Comparison of ENCODE assay signal across 13 cellular contexts in the genomic region with DNA sequence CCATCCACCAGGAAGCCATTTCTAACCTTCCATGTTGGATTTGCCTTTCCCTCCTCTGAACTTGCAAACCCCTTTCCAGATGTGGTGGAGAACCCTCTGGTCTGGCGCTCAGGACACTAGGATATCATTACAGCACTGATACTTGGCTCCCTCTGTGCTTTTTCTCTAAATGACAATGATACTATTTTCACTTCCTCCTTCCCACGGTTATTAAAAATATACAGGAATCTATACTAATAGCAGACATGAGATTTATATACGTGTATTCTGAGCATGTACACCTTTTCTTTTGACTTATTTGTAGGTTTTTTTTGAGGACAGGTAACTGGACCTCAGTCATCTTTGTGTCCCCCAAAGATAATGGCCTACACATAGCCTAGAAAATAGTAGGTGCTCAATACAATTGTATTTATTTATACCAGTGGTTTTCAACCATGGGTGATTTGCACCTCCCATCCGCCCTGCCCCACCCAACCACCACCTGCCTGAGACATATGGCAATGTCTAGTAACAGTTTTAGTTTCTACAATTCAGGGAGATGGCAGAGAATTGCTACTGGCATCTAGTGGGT.
DNase-seq lines count a peak whose midpoint lies in the region; ATAC-seq and TF ChIP-seq lines count a peak whose summit lies in the region.
"Had no signal": no experiment of that assay in that cellular context is flagged by ENCODE, and none has a peak within 500 bp of the region (broad histone marks: within the 10 kb centered on the region; RNA-seq: fewer than 3 reads in every experiment).

No MANE protein-coding gene starts in this region.

- peaks cover 3% of the 10 kb centered on the region for H3K79me1 ChIP-seq in trophoblast cell (ENCODE audit: low read length)

- no peaks in the 10 kb centered on the region for H3K27me3 ChIP-seq in trophoblast cell (ENCODE audit: insufficient read depth, low read length)
- no peaks in the 10 kb centered on the region for H3K27me3 ChIP-seq in tibial artery

- H2BK12ac ChIP-seq in trophoblast cell (ENCODE audit: low read length): no peak overlapping the region

- H3K14ac ChIP-seq in trophoblast cell (ENCODE audit: low read length): no peak overlapping the region

- H2AK5ac ChIP-seq in trophoblast cell (ENCODE audit: low read length): no peak overlapping the region

- peak; percentile 50 for ATAC-seq in GM21717 (IDR thresholded peaks at IDR 0.05; ENCODE audit: unreplicated experiment)
- peak; percentile 63 for ATAC-seq in HG03175 (IDR thresholded peaks at IDR 0.05; ENCODE audit: unreplicated experiment)
- ATAC-seq: foreskin keratinocyte had no signal

- H3K27ac ChIP-seq in trophoblast cell (ENCODE audit: low read depth, low read length) (no peak overlapping the region), tibial artery (no peak overlapping the region)
- H3K27ac ChIP-seq: foreskin keratinocyte had no signal

- no peaks in the 10 kb centered on the region for H3K79me2 ChIP-seq in trophoblast cell (ENCODE audit: control insufficient read depth, insufficient read depth, low read length, poor library complexity)

- H4K8ac ChIP-seq in trophoblast cell (ENCODE audit: low read depth, low read length): no peak overlapping the region

- H3K4ac ChIP-seq in trophoblast cell (ENCODE audit: low read depth, low read length): no peak overlapping the region

- DNase-seq in NCI-H2171 treated with DMSO at 0.1 percent for 48 hours (lab: John Stamatoyannopoulos, UW): peak; percentile 14
- no peak for DNase-seq in NCI-H2171 (lab: John Stamatoyannopoulos, UW)
- DNase-seq in trophoblast cell: no peak
- DNase-seq in tibial artery: no peak
- DNase-seq in cortex of kidney (lab: John Stamatoyannopoulos, UW): no peak
- no peak for DNase-seq in NCI-H1417 (lab: John Stamatoyannopoulos, UW)
- DNase-seq: 8988T; DMS53; foreskin keratinocyte; Karpas-422; stimulated activated CD4-positive, alpha-beta T cell treated with anti-CD3 and anti-CD28 coated beads, Interleukin-2, amount 100 ng/mL, for 48 hours had no signal

- H3K36me3 ChIP-seq in trophoblast cell (ENCODE audit: control insufficient read depth in 1 of 2, insufficient read depth in 2 of 2, low read length in 2 of 2): no peaks in the 10 kb centered on the region
- no peaks in the 10 kb centered on the region for H3K36me3 ChIP-seq in tibial artery

- H3K9me3 ChIP-seq in trophoblast cell (ENCODE audit: insufficient read depth, low read depth, low read length) (no peaks in the 10 kb centered on the region), tibial artery (no peaks in the 10 kb centered on the region)

- WGBS in trophoblast cell (ENCODE audit: extremely low coverage, insufficient coverage, insufficient read length): no CpG with 5 or more reads among the region's 4 CpGs

- peaks cover 0 to 3% of the 10 kb centered on the region in 2 experiments for H3K4me1 ChIP-seq in trophoblast cell (ENCODE audit: control insufficient read depth in 1 of 2, insufficient read depth in 2 of 2, low read length in 2 of 2)
- H3K4me1 ChIP-seq in tibial artery: no peaks in the 10 kb centered on the region

- peak overlapping the region; percentile 17 for H3K23ac ChIP-seq in trophoblast cell (ENCODE audit: low read length)

- no peak overlapping the region for H4K91ac ChIP-seq in trophoblast cell (ENCODE audit: low read depth, low read length)

- H2BK120ac ChIP-seq in trophoblast cell (ENCODE audit: insufficient read depth, low read length, poor library complexity): no peak overlapping the region

- intact Hi-C loops in tibial artery (cut with DNase I; ENCODE audit: low total_unique reads): no loop called here

- no peak overlapping the region for H3K9ac ChIP-seq in trophoblast cell (ENCODE audit: low read length)

- no peak overlapping the region for H3K4me3 ChIP-seq in trophoblast cell (ENCODE audit: low read depth, low read length)
- no peak overlapping the region for H3K4me3 ChIP-seq in tibial artery

- no peak overlapping the region for H4K12ac ChIP-seq in trophoblast cell (ENCODE audit: low read depth, low read length)

- no peak overlapping the region for H3K18ac ChIP-seq in trophoblast cell (ENCODE audit: low read length)

- H2AFZ ChIP-seq in trophoblast cell (ENCODE audit: insufficient read depth, low read length, poor library complexity): no peak overlapping the region

- no peak overlapping the region for H3K4me2 ChIP-seq in trophoblast cell (ENCODE audit: low read length)

- no peak overlapping the region for H2BK5ac ChIP-seq in trophoblast cell (ENCODE audit: low read depth, low read length, poor library complexity)

- TF ChIP-seq CTCF in tibial artery (IDR thresholded peaks at IDR 0.05): no peak
